Comparison of ENCODE assay signal across 25 cellular contexts in the genomic region with DNA sequence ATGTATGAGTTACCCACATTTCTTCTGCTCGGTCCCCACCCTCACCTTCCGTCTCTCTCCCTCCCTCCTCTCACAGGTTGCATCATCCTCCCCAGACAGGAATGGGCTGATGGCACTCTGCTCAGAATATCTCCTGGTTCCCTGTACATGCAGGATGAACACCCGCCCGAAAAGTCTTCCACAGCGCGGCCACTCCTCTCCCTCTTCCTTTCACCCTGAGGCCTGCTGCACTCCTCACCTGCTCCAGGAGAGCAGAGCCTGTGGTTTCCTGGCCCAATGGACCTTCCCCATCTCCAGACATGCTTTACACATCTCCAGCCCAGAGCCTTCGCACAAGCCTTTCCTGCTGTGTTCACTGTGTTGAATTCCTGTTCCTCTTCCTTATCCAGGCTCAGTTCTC. TPM values are rescaled to one million over a fixed set of nuclear protein-coding genes. Genes with fewer than 3 reads are reported as not detected.
DNase-seq lines count a peak whose midpoint lies in the region; ATAC-seq and TF ChIP-seq lines count a peak whose summit lies in the region.
"Had no signal": no experiment of that assay in that cellular context is flagged by ENCODE, and none has a peak within 500 bp of the region (broad histone marks: within the 10 kb centered on the region; RNA-seq: fewer than 3 reads in every experiment).

No MANE protein-coding gene starts in this region.

- H3K27ac ChIP-seq in GM23338 (ENCODE audit: low read depth) (no peak overlapping the region), IMR-90 (ENCODE audit: insufficient read depth, low read length) (no peak overlapping the region), neuronal stem cell (replicated peaks; ENCODE audit: low read length) (no peak overlapping the region), trophoblast cell (ENCODE audit: low read depth, low read length) (no peak overlapping the region), SJCRH30 (no peak overlapping the region)
- H3K27ac ChIP-seq: A549, GM23248 had no signal

- H3K4me1 Mint-ChIP-seq in GM23338: peaks cover 5% of the 10 kb centered on the region; the same call in 2 of the 3 replicates

- no peak for ATAC-seq in left cardiac atrium
- ATAC-seq in GM23338: no peak
- no peak for ATAC-seq in IMR-90 (ENCODE audit: low read depth)
- ATAC-seq in GM21825 (IDR thresholded peaks at IDR 0.05; ENCODE audit: unreplicated experiment): no peak
- ATAC-seq: A549 had no signal

- H3K4me3 Mint-ChIP-seq in GM23338: no peak overlapping the region
- H3K4me3 Mint-ChIP-seq: CD4-positive, alpha-beta memory T cell; HFFc6 had no signal

- H3K18ac ChIP-seq in IMR-90 (ENCODE audit: low read depth, low read length) (no peak overlapping the region), neuronal stem cell (ENCODE audit: low read length) (peak overlapping the region; percentile 13), trophoblast cell (ENCODE audit: low read length) (no peak overlapping the region)

- H3F3A ChIP-seq in GM23338 (replicated peaks; ENCODE audit: low read depth): no peaks in the 10 kb centered on the region

- CTCF ChIA-PET in IMR-90 (lab: Yijun Ruan, JAX): no interaction called here

- no TSS peak for BruUV-seq in IMR-90 (replicated peaks; lab: Mats Ljungman, UMichigan)

- dilution Hi-C loops in IMR-90 (cut with HindIII; ENCODE audit: low sequenced_read_pairs, unreplicated experiment): no loop called here

- no peaks in the 10 kb centered on the region for H3K9me1 ChIP-seq in IMR-90 (ENCODE audit: insufficient read depth, low read length)

- H4K5ac ChIP-seq in IMR-90 (ENCODE audit: low read depth, low read length): no peak overlapping the region

- in situ Hi-C loops in IMR-90 (cut with MboI; ENCODE audit: low sequenced_read_pairs): loop anchor here (25.0 kb wide), 1 partner anchor 896 kb away; no protein-coding TSS in a partner anchor

- H3K9me2 ChIP-seq in GM23338 (ENCODE audit: insufficient read depth): no peaks in the 10 kb centered on the region

- H3K4me3 ChIP-seq in GM23338: no peak overlapping the region
- no peak overlapping the region for H3K4me3 ChIP-seq in IMR-90 (ENCODE audit: insufficient read depth, low read depth, low read length)
- H3K4me3 ChIP-seq in neuronal stem cell (ENCODE audit: low read length in 2 of 2): peak overlapping the region in 1 of 2 donors; percentile 52
- no peak overlapping the region for H3K4me3 ChIP-seq in trophoblast cell (ENCODE audit: low read depth, low read length)
- H3K4me3 ChIP-seq in SJCRH30: no peak overlapping the region
- H3K4me3 ChIP-seq: A549, GM23248, HAP-1 had no signal

- H3K79me1 ChIP-seq in IMR-90 (ENCODE audit: low read depth in 1 of 2, low read length in 2 of 2) (no peaks in the 10 kb centered on the region), neuronal stem cell (ENCODE audit: low read depth, low read length) (no peaks in the 10 kb centered on the region), trophoblast cell (ENCODE audit: low read length) (no peaks in the 10 kb centered on the region)

- H2AFZ ChIP-seq in GM23338: peak overlapping the region; percentile 56; the same call in 1 of the 2 replicates
- H2AFZ ChIP-seq in IMR-90 (replicated peaks; ENCODE audit: low read length, poor library complexity): peak overlapping the region; percentile 6
- H2AFZ ChIP-seq in neuronal stem cell (ENCODE audit: low read length): no peak overlapping the region
- no peak overlapping the region for H2AFZ ChIP-seq in trophoblast cell (ENCODE audit: insufficient read depth, low read length, poor library complexity)
- H2AFZ ChIP-seq: GM23248 had no signal

- H3K4me2 ChIP-seq in GM23338 (no peak overlapping the region), IMR-90 (ENCODE audit: low read depth, low read length) (no peak overlapping the region), neuronal stem cell (ENCODE audit: insufficient read depth, low read length, poor library complexity, severe bottlenecking) (no peak overlapping the region), trophoblast cell (ENCODE audit: low read length) (no peak overlapping the region)
- H3K4me2 ChIP-seq: A549 had no signal

- H3K14ac ChIP-seq in IMR-90 (replicated peaks; ENCODE audit: low read depth, low read length) (no peak overlapping the region), neuronal stem cell (ENCODE audit: low read length) (no peak overlapping the region), trophoblast cell (ENCODE audit: low read length) (no peak overlapping the region)

- H3K4me1 ChIP-seq in GM23338 (ENCODE audit: insufficient read depth) (no peaks in the 10 kb centered on the region), IMR-90 (ENCODE audit: control insufficient read depth, insufficient read depth, low read length) (no peaks in the 10 kb centered on the region), neuronal stem cell (ENCODE audit: control insufficient read depth in 2 of 2, insufficient read depth in 1 of 2, low read depth in 1 of 2, low read length in 2 of 2) (no peaks in the 10 kb centered on the region), trophoblast cell (ENCODE audit: control insufficient read depth in 1 of 2, insufficient read depth in 2 of 2, low read length in 2 of 2) (no peaks in the 10 kb centered on the region), SJCRH30 (no peaks in the 10 kb centered on the region)
- H3K4me1 ChIP-seq: A549, HAP-1 had no signal

- TF ChIP-seq CTCF in GM23338 (conservative IDR thresholded peaks at IDR 0.05; ENCODE audit: low read depth in 2 of 2) (no peak), IMR-90 (conservative IDR thresholded peaks at IDR 0.05; ENCODE audit: low read depth, low read length) (no peak)

- H3K9me3 Mint-ChIP-seq in GM23338: peaks cover 3% of the 10 kb centered on the region; the same call in 2 of the 3 replicates
- H3K9me3 Mint-ChIP-seq: CD4-positive, alpha-beta memory T cell; HFFc6 had no signal

- H2AK5ac ChIP-seq in IMR-90 (ENCODE audit: low read depth, low read length) (no peak overlapping the region), neuronal stem cell (ENCODE audit: low read depth, low read length) (no peak overlapping the region), trophoblast cell (ENCODE audit: low read length) (no peak overlapping the region)

- POLR2A ChIA-PET in IMR-90 (lab: Charles Lee; ENCODE audit: unreplicated experiment): no interaction called here

- TF ChIP-seq RAD21 in IMR-90 (IDR thresholded peaks at IDR 0.05; ENCODE audit: low read length): no peak

- peak; percentile 54 for DNase-seq in cardiac septum (ENCODE audit: low spot score)
- no peak for DNase-seq in left cardiac atrium
- DNase-seq in GM23338 (ENCODE audit: low spot score): no peak
- DNase-seq in IMR-90: no peak
- no peak for DNase-seq in neuronal stem cell (ENCODE audit: low spot score)
- DNase-seq in trophoblast cell: no peak
- DNase-seq in SJCRH30: no peak
- DNase-seq: 8988T; ACHN; C1 segment of cervical spinal cord; Calu3; CD4-positive, alpha-beta memory T cell; COR-L47; DMS53; DMS79 treated with DMSO at 0.1 percent for 48 hours; GF-D8; GM23248; HFFc6 had no signal

- no peak overlapping the region for H3K27ac Mint-ChIP-seq in GM23338
- H3K27ac Mint-ChIP-seq: CD4-positive, alpha-beta memory T cell; HFFc6 had no signal

- no peak overlapping the region for H3K9ac ChIP-seq in IMR-90 (ENCODE audit: low read depth, low read length)
- no peak overlapping the region for H3K9ac ChIP-seq in neuronal stem cell (ENCODE audit: low read depth, low read length, poor library complexity)
- H3K9ac ChIP-seq in trophoblast cell (ENCODE audit: low read length): no peak overlapping the region
- H3K9ac ChIP-seq: GM23248 had no signal

- 71% methylated on average over 5 of the region's 7 CpGs; no CpG with 5 or more reads in 1 of the 2 experiments for WGBS in IMR-90 (ENCODE audit: extremely low coverage in 2 of 2, insufficient read length in 1 of 2), 2 experiments
- no CpG with 5 or more reads among the region's 7 CpGs for WGBS in neuronal stem cell (ENCODE audit: extremely low coverage in 2 of 2, insufficient read length in 2 of 2, insufficient replicate concordance in 1 of 2), 2 donors
- no CpG with 5 or more reads among the region's 7 CpGs for WGBS in trophoblast cell (ENCODE audit: extremely low coverage, insufficient coverage, insufficient read length)

- H4K20me1 ChIP-seq in GM23338 (replicated peaks; ENCODE audit: insufficient read depth): peaks cover under 1% of the 10 kb centered on the region; the same call in 1 of the 2 replicates
- no peaks in the 10 kb centered on the region for H4K20me1 ChIP-seq in IMR-90 (ENCODE audit: insufficient read depth, low read length)

- H2BK12ac ChIP-seq in neuronal stem cell (ENCODE audit: low read length) (no peak overlapping the region), trophoblast cell (ENCODE audit: low read length) (no peak overlapping the region)

- no peak overlapping the region for H4K12ac ChIP-seq in trophoblast cell (ENCODE audit: low read depth, low read length)

- H3K9me3 ChIP-seq in IMR-90 (ENCODE audit: control insufficient read depth, insufficient read depth, low read length): no peaks in the 10 kb centered on the region
- H3K9me3 ChIP-seq in neuronal stem cell (replicated peaks in 1 of 2; ENCODE audit: control insufficient read depth in 2 of 2, insufficient read depth in 1 of 2, low read depth in 1 of 2, low read length in 2 of 2): no peaks in the 10 kb centered on the region
- no peaks in the 10 kb centered on the region for H3K9me3 ChIP-seq in trophoblast cell (ENCODE audit: insufficient read depth, low read depth, low read length)
- H3K9me3 ChIP-seq in SJCRH30 (replicated peaks): no peaks in the 10 kb centered on the region
- H3K9me3 ChIP-seq: A549, HAP-1 had no signal

- peaks cover 63% of the 10 kb centered on the region for H3K27me3 ChIP-seq in GM23338 (ENCODE audit: insufficient read depth)
- peaks cover 4% of the 10 kb centered on the region; the same call in 1 of the 2 replicates for H3K27me3 ChIP-seq in IMR-90 (ENCODE audit: control insufficient read depth, insufficient read depth, low read length)
- peaks cover 0 to 51% (median 10%) of the 10 kb centered on the region in 3 experiments for H3K27me3 ChIP-seq in neuronal stem cell (ENCODE audit: control insufficient read depth in 3 of 3, insufficient read depth in 3 of 3, low read depth in 1 of 3, low read length in 3 of 3)
- peaks cover 4% of the 10 kb centered on the region for H3K27me3 ChIP-seq in trophoblast cell (ENCODE audit: insufficient read depth, low read length)
- peaks cover 13% of the 10 kb centered on the region for H3K27me3 ChIP-seq in SJCRH30

- H4K91ac ChIP-seq in IMR-90 (ENCODE audit: insufficient read depth, low read depth, low read length) (no peak overlapping the region), neuronal stem cell (ENCODE audit: low read depth, low read length, poor library complexity) (no peak overlapping the region), trophoblast cell (ENCODE audit: low read depth, low read length) (no peak overlapping the region)

- H3K36me3 ChIP-seq in GM23338 (ENCODE audit: insufficient read depth) (no peaks in the 10 kb centered on the region), IMR-90 (ENCODE audit: control insufficient read depth, insufficient read depth, low read length) (no peaks in the 10 kb centered on the region), neuronal stem cell (replicated peaks in 1 of 2; ENCODE audit: control insufficient read depth in 2 of 2, insufficient read depth in 2 of 2, low read length in 2 of 2) (no peaks in the 10 kb centered on the region), trophoblast cell (ENCODE audit: control insufficient read depth in 1 of 2, insufficient read depth in 2 of 2, low read length in 2 of 2) (no peaks in the 10 kb centered on the region), SJCRH30 (no peaks in the 10 kb centered on the region)
- H3K36me3 ChIP-seq: HAP-1 had no signal

- no peaks in the 10 kb centered on the region for H3K36me3 Mint-ChIP-seq in GM23338 (ENCODE audit: low read depth)
- H3K36me3 Mint-ChIP-seq: CD4-positive, alpha-beta memory T cell had no signal

- no peak overlapping the region for H2BK120ac ChIP-seq in IMR-90 (ENCODE audit: low read depth, low read length)
- H2BK120ac ChIP-seq in neuronal stem cell (ENCODE audit: low read depth, low read length): no peak overlapping the region
- H2BK120ac ChIP-seq in trophoblast cell (ENCODE audit: insufficient read depth, low read length, poor library complexity): no peak overlapping the region

- H2BK15ac ChIP-seq in IMR-90 (ENCODE audit: low read depth, low read length) (no peak overlapping the region), neuronal stem cell (ENCODE audit: low read length) (no peak overlapping the region)

- H2BK5ac ChIP-seq in IMR-90 (ENCODE audit: low read depth, low read length, poor library complexity, severe bottlenecking) (no peak overlapping the region), neuronal stem cell (ENCODE audit: low read length) (no peak overlapping the region), trophoblast cell (ENCODE audit: low read depth, low read length, poor library complexity) (no peak overlapping the region)

- H3K79me2 ChIP-seq in GM23338 (replicated peaks; ENCODE audit: insufficient read depth) (no peaks in the 10 kb centered on the region), trophoblast cell (ENCODE audit: control insufficient read depth, insufficient read depth, low read length, poor library complexity) (no peaks in the 10 kb centered on the region)

- H3K56ac ChIP-seq in IMR-90 (ENCODE audit: extremely low read depth, insufficient read depth, low read length): no peak overlapping the region

- no peak overlapping the region for H2AK9ac ChIP-seq in IMR-90 (replicated peaks; ENCODE audit: low read depth, low read length, poor library complexity)

- intact Hi-C loops in cardiac septum (cut with DNase I) (no loop called here), left cardiac atrium (cut with DNase I) (loop anchor here in 1 of 2 donors (5.0 kb wide), 1 partner anchor 144 kb away; no protein-coding TSS in a partner anchor), IMR-90 (cut with micrococcal nuclease) (loop anchor here (1.0 to 10.0 kb wide), 2 partner anchors 119 to 1532 kb away; no protein-coding TSS in a partner anchor)

- peaks cover 44% of the 10 kb centered on the region for H3K27me3 Mint-ChIP-seq in GM23338 (ENCODE audit: insufficient read depth, low read depth, poor library complexity)

- H4K8ac ChIP-seq in IMR-90 (ENCODE audit: low read depth in 2 of 2, low read length in 2 of 2): no peak overlapping the region
- H4K8ac ChIP-seq in neuronal stem cell (ENCODE audit: low read depth, low read length): no peak overlapping the region
- no peak overlapping the region for H4K8ac ChIP-seq in trophoblast cell (ENCODE audit: low read depth, low read length)

- H3K23ac ChIP-seq in IMR-90 (ENCODE audit: low read depth, low read length): no peak overlapping the region
- no peak overlapping the region for H3K23ac ChIP-seq in neuronal stem cell (ENCODE audit: low read depth, low read length, poor library complexity)
- H3K23ac ChIP-seq in trophoblast cell (ENCODE audit: low read length): no peak overlapping the region

- no peak overlapping the region for H3K4ac ChIP-seq in IMR-90 (ENCODE audit: low read depth, low read length)
- no peak overlapping the region for H3K4ac ChIP-seq in neuronal stem cell (ENCODE audit: low read length)
- no peak overlapping the region for H3K4ac ChIP-seq in trophoblast cell (ENCODE audit: low read depth, low read length)

- H2BK20ac ChIP-seq in IMR-90 (ENCODE audit: low read depth, low read length): no peak overlapping the region

- no peak for TF ChIP-seq POLR2A in IMR-90 (IDR thresholded peaks at IDR 0.05; ENCODE audit: low read depth, low read length)

RNA-seq across cellular contexts. Expression of a gene that starts 40.9 kb away (rescaled TPM):
- total RNA-seq in cardiac septum (not detected), left cardiac atrium (not detected), IMR-90 (2012; rRNA removed) (not detected in 2 replicates)
- total RNA-seq in GM23338 (2014; rRNA removed; shearing (Covaris generic)): not detected in 2 replicates
- polyA plus RNA-seq in GM23338 (2016; fragmentation: Nextera tagmentation; extraction: Ambion mirVana) (not detected in 2 replicates), IMR-90 (2012; rRNA removed) (not detected in 2 replicates)
- polyA plus RNA-seq in IMR-90 (2012; cell fraction: cytosol; rRNA removed): not detected in 2 replicates
- polyA plus RNA-seq in IMR-90 (2012; cell fraction: nucleus; rRNA removed; ENCODE audit: low replicate concordance): not detected in 2 replicates
- polyA plus RNA-seq in neuronal stem cell (2013, experiment 1 of 2): not detected
- polyA plus RNA-seq in neuronal stem cell (2013, experiment 2 of 2): not detected
- polyA plus RNA-seq in trophoblast cell (2013): 0.03 TPM in 1 of 2 replicates, not detected in the other
- total RNA-seq in SJCRH30 (2014; rRNA removed; shearing (Covaris generic)): not detected in 2 replicates
- total RNA-seq: Calu3; CD4-positive, alpha-beta memory T cell; Daoy; G401; GM23248; H4; HFFc6 had no signal
- polyA plus RNA-seq: A549; BJ; CD4-positive, alpha-beta memory T cell; GM23248 had no signal

Comparison
In these comparisons a context has a peak if more than half of its experiments do, and no peak if none do; other contexts are left out.
1. H2AFZ ChIP-seq: peak in GM23338 (single experiment) and IMR-90 (single experiment); none in neuronal stem cell (single experiment) and trophoblast cell (single experiment).